In genomic region chrX:47849776-47850175, GRCh38 we compare ENCODE assay signal across 17 cellular contexts.
"Had no signal": no experiment of that assay in that cellular context is flagged by ENCODE, and none has a peak within 500 bp of the region (broad histone marks: within the 10 kb centered on the region; RNA-seq: fewer than 3 reads in every experiment).

No MANE protein-coding gene starts in this region.

- H3K27ac ChIP-seq: ascending aorta, neutrophil, parathyroid adenoma, sigmoid colon, spleen, thoracic aorta had no signal

- FAIRE-seq: keratinocyte had no signal

- H3K9me3 Mint-ChIP-seq: activated naive CD4-positive, alpha-beta T cell treated with anti-CD3 and anti-CD28 coated beads, Interleukin-2, amount 10 ng/mL, durations not matched to agents 7 days and 5 days; activated T-helper 2 cell treated with anti-CD3 and anti-CD28 coated beads, Interferon-gamma antibody, Interleukin-2, Interleukin-4, amounts not matched to agents 10 μg/mL and 5 μg/mL and 100 μg/mL, durations not matched to agents 14 hours and 24 hours and 36 hours; naive B cell had no signal

- H3K36me3 ChIP-seq: ascending aorta, thoracic aorta had no signal

- H2AFZ ChIP-seq: parathyroid adenoma had no signal

- H3K27me3 ChIP-seq: ascending aorta, neutrophil, sigmoid colon, spleen had no signal

- H3K27me3 Mint-ChIP-seq: activated CD8-positive, alpha-beta memory T cell treated with anti-CD3 and anti-CD28 coated beads, Interleukin-2, amount 10 ng/mL, durations not matched to agents 7 days and 5 days; activated naive CD4-positive, alpha-beta T cell treated with anti-CD3 and anti-CD28 coated beads, Interleukin-2, amount 10 ng/mL, durations not matched to agents 7 days and 5 days; naive B cell had no signal

- H3K79me2 ChIP-seq: parathyroid adenoma had no signal

- H3K4me1 ChIP-seq: ascending aorta, parathyroid adenoma, sigmoid colon, spleen had no signal

- H3K4me3 ChIP-seq: ascending aorta, sigmoid colon, spleen, thoracic aorta had no signal

- ATAC-seq: activated CD8-positive, alpha-beta memory T cell treated with anti-CD3 and anti-CD28 coated beads, Interleukin-2, amount 10 ng/mL, durations not matched to agents 7 days and 5 days; left lobe of liver had no signal

- H3K4me3 Mint-ChIP-seq: activated CD8-positive, alpha-beta memory T cell treated with anti-CD3 and anti-CD28 coated beads, Interleukin-2, amount 10 ng/mL, durations not matched to agents 7 days and 5 days; activated naive CD4-positive, alpha-beta T cell treated with anti-CD3 and anti-CD28 coated beads, Interleukin-2, amount 10 ng/mL, durations not matched to agents 7 days and 5 days; naive B cell had no signal

- H3K9me3 ChIP-seq: ascending aorta, neutrophil, sigmoid colon, spleen, thoracic aorta had no signal

- DNase-seq: activated CD4-positive, CD25-positive, alpha-beta regulatory T cell treated with anti-CD3 and anti-CD28 coated beads, Interleukin-2, amount 50 U/mL, for 72 hours; activated CD8-positive, alpha-beta memory T cell treated with anti-CD3 and anti-CD28 coated beads, Interleukin-2, amount 10 ng/mL, durations not matched to agents 7 days and 5 days; activated naive CD4-positive, alpha-beta T cell treated with anti-CD3 and anti-CD28 coated beads, Interleukin-2, amount 10 ng/mL, durations not matched to agents 7 days and 5 days; activated T-cell treated with anti-CD3 and anti-CD28 coated beads, Interleukin-2, amount 50 U/mL, for 1 hour; erythroblast; naive B cell; sigmoid colon; spleen; stimulated activated CD4-positive, alpha-beta T cell treated with anti-CD3 and anti-CD28 coated beads, Interleukin-1b, Interleukin-23, amount 100 ng/mL, for 48 hours; T1000 had no signal

- H3K27ac Mint-ChIP-seq: activated CD8-positive, alpha-beta memory T cell treated with anti-CD3 and anti-CD28 coated beads, Interleukin-2, amount 10 ng/mL, durations not matched to agents 7 days and 5 days; activated naive CD4-positive, alpha-beta T cell treated with anti-CD3 and anti-CD28 coated beads, Interleukin-2, amount 10 ng/mL, durations not matched to agents 7 days and 5 days; activated T-helper 2 cell treated with anti-CD3 and anti-CD28 coated beads, Interferon-gamma antibody, Interleukin-2, Interleukin-4, amounts not matched to agents 10 μg/mL and 5 μg/mL and 100 μg/mL, durations not matched to agents 14 hours and 24 hours and 36 hours had no signal

- H3K9ac ChIP-seq: parathyroid adenoma had no signal
